In the genomic region with DNA sequence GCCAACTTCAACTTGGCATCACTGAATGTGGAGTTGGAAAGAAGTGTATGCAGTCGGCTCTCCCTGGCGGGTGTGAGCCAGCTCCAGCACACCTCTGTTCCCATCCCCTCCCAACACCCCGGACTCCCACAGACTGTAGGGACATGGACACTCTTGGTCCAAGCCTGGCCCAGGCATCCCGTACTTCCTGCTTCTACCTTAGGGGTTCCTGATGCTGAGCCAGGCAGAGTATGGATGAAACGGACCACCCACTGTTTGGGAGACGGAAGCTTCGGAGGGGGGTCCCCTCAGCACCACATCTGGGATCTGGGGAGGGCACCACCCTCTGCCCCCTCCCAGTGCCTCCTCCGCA, we compare ENCODE assay signal across 17 cellular contexts.
DNase-seq lines count a peak whose midpoint lies in the region; ATAC-seq and TF ChIP-seq lines count a peak whose summit lies in the region.
"Had no signal": no experiment of that assay in that cellular context is flagged by ENCODE, and none has a peak within 500 bp of the region (broad histone marks: within the 10 kb centered on the region; RNA-seq: fewer than 3 reads in every experiment).

No MANE protein-coding gene starts in this region.

- H3F3A ChIP-seq in neural progenitor cell (ENCODE audit: low read depth) = no peaks in the 10 kb centered on the region

- H2AFZ ChIP-seq in neural progenitor cell (replicated peaks) = no peak overlapping the region

- no peak overlapping the region for H3K9ac ChIP-seq in neural progenitor cell
- H3K9ac ChIP-seq: BLaER1 had no signal

- no peaks in the 10 kb centered on the region for H3K27me3 ChIP-seq in left ventricle myocardium inferior (ENCODE audit: low read depth)
- no peaks in the 10 kb centered on the region for H3K27me3 ChIP-seq in right atrium auricular region
- peaks cover 37% of the 10 kb centered on the region for H3K27me3 ChIP-seq in neural progenitor cell
- H3K27me3 ChIP-seq: BLaER1, body of pancreas, ovary, SJCRH30 had no signal

- no peaks in the 10 kb centered on the region for H4K20me1 ChIP-seq in neural progenitor cell (ENCODE audit: low read depth)

- TF ChIP-seq CTCF in left ventricle myocardium inferior (IDR thresholded peaks at IDR 0.05; ENCODE audit: borderline replicate concordance) = no peak
- TF ChIP-seq CTCF in right atrium auricular region (IDR thresholded peaks at IDR 0.05) = no peak
- no peak for TF ChIP-seq CTCF in neural progenitor cell (IDR thresholded peaks at IDR 0.05)

- no peak for ATAC-seq in activated T-cell treated with anti-CD3 and anti-CD28 coated beads, Interleukin-2, amount 50 U/mL, for 4 hours

- H3K36me3 ChIP-seq in left ventricle myocardium inferior = peaks cover 18% of the 10 kb centered on the region
- peaks cover 19% of the 10 kb centered on the region for H3K36me3 ChIP-seq in right atrium auricular region
- no peaks in the 10 kb centered on the region for H3K36me3 ChIP-seq in neural progenitor cell
- H3K36me3 ChIP-seq: HAP-1, ovary, SJCRH30 had no signal

- H3K9me3 ChIP-seq in left ventricle myocardium inferior (replicated peaks) (no peaks in the 10 kb centered on the region), right atrium auricular region (no peaks in the 10 kb centered on the region), neural progenitor cell (ENCODE audit: low read depth) (no peaks in the 10 kb centered on the region)
- H3K9me3 ChIP-seq: BLaER1, body of pancreas, HAP-1, ovary, SJCRH30 had no signal

- no peak overlapping the region for H3K4me3 Mint-ChIP-seq in dendritic cell treated with granulocyte-macrophage colony-stimulating factor and Interleukin-4, amounts not matched to agents 40 ng/mL and 50 ng/mL, for 4 days
- no peak overlapping the region for H3K4me3 Mint-ChIP-seq in neural progenitor cell
- H3K4me3 Mint-ChIP-seq in activated T-cell treated with anti-CD3 and anti-CD28 coated beads, Interleukin-2, amount 50 U/mL, for 4 hours = no peak overlapping the region
- H3K4me3 Mint-ChIP-seq: activated naive CD8-positive, alpha-beta T cell treated with anti-CD3 and anti-CD28 coated beads, Interleukin-2, amount 10 ng/mL, durations not matched to agents 7 days and 5 days had no signal

- intact Hi-C loops in left ventricle myocardium inferior (cut with micrococcal nuclease) (loop anchor here (10.0 kb wide), 1 partner anchor 552 kb away; no protein-coding TSS in a partner anchor), posterior vena cava (cut with DNase I) (loop anchor here (10.0 kb wide), 2 partner anchors 98 to 562 kb away; a partner anchor contains a TSS)
- intact Hi-C loops in dendritic cell treated with granulocyte-macrophage colony-stimulating factor and Interleukin-4, amounts not matched to agents 40 ng/mL and 50 ng/mL, for 4 days (cut with micrococcal nuclease) = loop anchor here (2.0 kb wide), 1 partner anchor 96 kb away; no protein-coding TSS in a partner anchor

- H3K27ac Mint-ChIP-seq in dendritic cell treated with granulocyte-macrophage colony-stimulating factor and Interleukin-4, amounts not matched to agents 40 ng/mL and 50 ng/mL, for 4 days = peak overlapping the region; percentile 52
- H3K27ac Mint-ChIP-seq in neural progenitor cell = no peak overlapping the region
- H3K27ac Mint-ChIP-seq: activated naive CD8-positive, alpha-beta T cell treated with anti-CD3 and anti-CD28 coated beads, Interleukin-2, amount 10 ng/mL, durations not matched to agents 7 days and 5 days had no signal

- peak overlapping the region; percentile 79 for H3K4me2 ChIP-seq in neural progenitor cell
- H3K4me2 ChIP-seq: BLaER1 had no signal

- no peaks in the 10 kb centered on the region for H3K9me3 Mint-ChIP-seq in dendritic cell treated with granulocyte-macrophage colony-stimulating factor and Interleukin-4, amounts not matched to agents 40 ng/mL and 50 ng/mL, for 4 days
- no peaks in the 10 kb centered on the region for H3K9me3 Mint-ChIP-seq in neural progenitor cell
- no peaks in the 10 kb centered on the region for H3K9me3 Mint-ChIP-seq in activated T-cell treated with anti-CD3 and anti-CD28 coated beads, Interleukin-2, amount 50 U/mL, for 4 hours
- H3K9me3 Mint-ChIP-seq: activated naive CD8-positive, alpha-beta T cell treated with anti-CD3 and anti-CD28 coated beads, Interleukin-2, amount 10 ng/mL, durations not matched to agents 7 days and 5 days had no signal

- H3K27ac ChIP-seq in left ventricle myocardium inferior (replicated peaks) (no peak overlapping the region), right atrium auricular region (no peak overlapping the region), neural progenitor cell (no peak overlapping the region)
- H3K27ac ChIP-seq: BLaER1, ovary, SJCRH30 had no signal

- H3K79me2 ChIP-seq in neural progenitor cell (ENCODE audit: low read depth) = no peaks in the 10 kb centered on the region

- H3K27me3 Mint-ChIP-seq in dendritic cell treated with granulocyte-macrophage colony-stimulating factor and Interleukin-4, amounts not matched to agents 40 ng/mL and 50 ng/mL, for 4 days = no peaks in the 10 kb centered on the region
- peaks cover 10% of the 10 kb centered on the region for H3K27me3 Mint-ChIP-seq in neural progenitor cell (ENCODE audit: insufficient read depth, low read depth)
- no peaks in the 10 kb centered on the region for H3K27me3 Mint-ChIP-seq in activated T-cell treated with anti-CD3 and anti-CD28 coated beads, Interleukin-2, amount 50 U/mL, for 4 hours (ENCODE audit: low read depth)
- H3K27me3 Mint-ChIP-seq: activated naive CD8-positive, alpha-beta T cell treated with anti-CD3 and anti-CD28 coated beads, Interleukin-2, amount 10 ng/mL, durations not matched to agents 7 days and 5 days; naive B cell had no signal

- DNase-seq in left ventricle myocardium inferior = no peak
- DNase-seq in right atrium auricular region (ENCODE audit: low spot score) = no peak
- DNase-seq in neural progenitor cell (ENCODE audit: low spot score) = no peak
- DNase-seq in posterior vena cava (ENCODE audit: low spot score) = no peak
- no peak for DNase-seq in iPS-NIHi11 (ENCODE audit: low spot score)
- DNase-seq in activated T-cell treated with anti-CD3 and anti-CD28 coated beads, Interleukin-2, amount 50 U/mL, for 4 hours = no peak
- DNase-seq in NCI-H2196 (lab: John Stamatoyannopoulos, UW; ENCODE audit: unreplicated experiment) = no peak
- DNase-seq: NCI-H2081 treated with DMSO at 0.1 percent for 48 hours; NK-92 treated with Interleukin-12 subunit alpha and Interleukin-12 subunit beta, amount 100 ng/mL, for 24 hours had no signal

- peaks cover 19% of the 10 kb centered on the region for H3K4me1 ChIP-seq in left ventricle myocardium inferior
- H3K4me1 ChIP-seq in right atrium auricular region = peaks cover 0 to 12% of the 10 kb centered on the region in 2 donors
- peaks cover 6% of the 10 kb centered on the region for H3K4me1 ChIP-seq in neural progenitor cell
- H3K4me1 ChIP-seq: BLaER1, HAP-1, SJCRH30 had no signal

- H3K36me3 Mint-ChIP-seq in dendritic cell treated with granulocyte-macrophage colony-stimulating factor and Interleukin-4, amounts not matched to agents 40 ng/mL and 50 ng/mL, for 4 days (ENCODE audit: low read depth) = peaks cover 93% of the 10 kb centered on the region
- no peaks in the 10 kb centered on the region for H3K36me3 Mint-ChIP-seq in neural progenitor cell
- H3K36me3 Mint-ChIP-seq in activated T-cell treated with anti-CD3 and anti-CD28 coated beads, Interleukin-2, amount 50 U/mL, for 4 hours (ENCODE audit: insufficient read depth) = peaks cover 12% of the 10 kb centered on the region

- peaks cover 42% of the 10 kb centered on the region for H3K4me1 Mint-ChIP-seq in dendritic cell treated with granulocyte-macrophage colony-stimulating factor and Interleukin-4, amounts not matched to agents 40 ng/mL and 50 ng/mL, for 4 days (ENCODE audit: low read depth)
- H3K4me1 Mint-ChIP-seq in neural progenitor cell = peaks cover 2% of the 10 kb centered on the region
- peaks cover 4% of the 10 kb centered on the region for H3K4me1 Mint-ChIP-seq in activated T-cell treated with anti-CD3 and anti-CD28 coated beads, Interleukin-2, amount 50 U/mL, for 4 hours (ENCODE audit: low read depth)

- peak overlapping the region; percentile 67 for H3K4me3 ChIP-seq in left ventricle myocardium inferior
- peak overlapping the region in 1 of 2 donors; percentile 55 for H3K4me3 ChIP-seq in right atrium auricular region
- H3K4me3 ChIP-seq in neural progenitor cell = no peak overlapping the region
- H3K4me3 ChIP-seq: BLaER1, HAP-1, SJCRH30 had no signal
